Comparison of ENCODE assay signal across 8 cellular contexts in the genomic region with DNA sequence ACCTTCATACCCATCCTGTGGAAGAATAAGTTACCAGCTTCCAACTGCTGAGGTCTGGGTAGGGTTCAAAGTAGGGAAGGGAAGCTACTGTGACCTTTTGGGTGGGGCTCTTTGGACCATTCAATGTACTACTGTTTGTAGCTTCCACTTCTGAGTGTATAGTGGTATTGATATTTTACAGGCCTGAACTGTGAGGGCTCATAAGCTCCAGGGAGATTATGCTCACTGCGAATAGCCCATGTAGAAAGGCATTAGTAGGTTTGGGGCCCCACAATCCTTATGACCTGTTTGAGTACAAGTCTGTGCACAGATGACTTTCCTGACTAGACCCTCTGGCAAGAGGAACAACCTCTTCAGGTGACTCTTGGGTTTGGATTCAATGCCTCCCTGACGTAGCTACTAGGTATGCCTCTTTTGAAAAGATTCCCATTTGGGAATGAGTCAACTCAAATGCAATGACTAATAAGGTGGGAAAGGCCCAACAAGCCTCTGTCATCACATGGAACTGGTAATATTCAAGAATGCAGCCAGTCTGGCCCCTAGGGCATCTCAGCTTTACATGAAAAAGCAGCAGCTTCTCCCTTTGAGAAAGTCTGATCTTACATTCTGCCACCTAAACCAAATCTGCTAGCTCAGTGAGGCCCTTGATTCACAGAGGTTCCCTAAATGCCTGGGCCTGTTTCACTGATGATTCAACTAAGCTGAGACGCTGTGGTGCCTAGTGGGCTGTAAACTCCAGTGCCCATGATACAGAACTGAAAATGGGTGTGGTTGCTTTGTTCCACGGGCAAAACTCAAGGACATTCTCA.
A peak's percentile ranks its signal among the peaks of the same experiment; 100 is the strongest.
DNase-seq lines count a peak whose midpoint lies in the region; ATAC-seq and TF ChIP-seq lines count a peak whose summit lies in the region.

No MANE protein-coding gene starts in this region.

- no peaks in the 10 kb centered on the region for H3K9me3 Mint-ChIP-seq in Calu3 (ENCODE audit: low read depth, unreplicated experiment)

- peaks cover 39% of the 10 kb centered on the region for H3K4me1 Mint-ChIP-seq in Calu3 (ENCODE audit: low read depth, unreplicated experiment)

- ATAC-seq in GM19463 (IDR thresholded peaks at IDR 0.05; ENCODE audit: unreplicated experiment), result peak; percentile 74

- peak overlapping the region; percentile 19 for H3K4me3 Mint-ChIP-seq in Calu3 (ENCODE audit: low read depth, unreplicated experiment)

- peak overlapping the region; percentile 75 for H3K27ac Mint-ChIP-seq in Calu3 (ENCODE audit: unreplicated experiment)

- CTCF ChIA-PET in Calu3 (lab: Charles Lee), result interaction anchor here (0.5 to 1.5 kb wide), 8 partner anchors 15 to 99 kb away, joined by 3 read pairs; a partner anchor contains a TSS

- H3K4me3 ChIP-seq in astrocyte of the spinal cord (ENCODE audit: low read depth, low read length) (no peak overlapping the region), mesodermal cell (ENCODE audit: extremely low read depth, insufficient read depth, low read length, poor library complexity, severe bottlenecking) (no peak overlapping the region)

- H3K27ac ChIP-seq in mesodermal cell (ENCODE audit: low read depth, low read length, severe bottlenecking), result peak overlapping the region; percentile 51

- WGBS in mesodermal cell (ENCODE audit: insufficient coverage in 2 of 2), 2 experiments, result 90 to 97% methylated on average over 3 of the region's 4 CpGs

- no peak for TF ChIP-seq POLR2A in erythroblast (IDR thresholded peaks at IDR 0.05; ENCODE audit: low read length)

- in situ Hi-C loops in astrocyte of the spinal cord (cut with HindIII; ENCODE audit: low sequenced_read_pairs), result no loop called here

- DNase-seq in Calu3 (peak; percentile 50), HPDE6-E6E7 (ENCODE audit: extremely low spot score) (peak; percentile 54), astrocyte of the spinal cord (ENCODE audit: low read depth, low spot score) (peak; percentile 88), NCI-H2196 (lab: John Stamatoyannopoulos, UW; ENCODE audit: unreplicated experiment) (no peak), cerebellum (ENCODE audit: low spot score) (no peak), erythroblast (lab: John Stamatoyannopoulos, UW) (no peak)

- H3K9me3 ChIP-seq in mesodermal cell (ENCODE audit: control insufficient read depth, low read length), result no peaks in the 10 kb centered on the region

- H3K36me3 ChIP-seq in mesodermal cell (ENCODE audit: control insufficient read depth, insufficient read depth, low read length), result no peaks in the 10 kb centered on the region

- H3K36me3 Mint-ChIP-seq in Calu3 (ENCODE audit: insufficient read depth, unreplicated experiment), result no peaks in the 10 kb centered on the region

- intact Hi-C loops in Calu3 (cut with micrococcal nuclease; ENCODE audit: unreplicated experiment), result no loop called here

- BruUV-seq in Calu3 (replicated peaks; lab: Mats Ljungman, UMichigan), result no TSS peak

- TF ChIP-seq CTCF in Calu3 (IDR thresholded peaks at IDR 0.05; ENCODE audit: unreplicated experiment), result no peak
- no peak for TF ChIP-seq CTCF in astrocyte of the spinal cord (IDR thresholded peaks at IDR 0.05; ENCODE audit: low read depth, low read length)

- no peaks in the 10 kb centered on the region for H3K27me3 Mint-ChIP-seq in Calu3 (ENCODE audit: unreplicated experiment)

- H3K4me1 ChIP-seq in mesodermal cell (ENCODE audit: control insufficient read depth, insufficient read depth, low read length, poor library complexity, severe bottlenecking), result peaks cover 27% of the 10 kb centered on the region

Comparison
In these comparisons a context has a peak if more than half of its experiments do, and no peak if none do; other contexts are left out.
1. DNase-seq: peak in Calu3 (single experiment), HPDE6-E6E7 (single experiment) and astrocyte of the spinal cord (single experiment); none in NCI-H2196 (single experiment), cerebellum (single experiment) and erythroblast (0 of 2).